ENCODE assay signal across 25 cellular contexts in genomic region chr3:68139897-68140296, GRCh38.
"Had no signal": no experiment of that assay in that cellular context is flagged by ENCODE, and none has a peak within 500 bp of the region (broad histone marks: within the 10 kb centered on the region; RNA-seq: fewer than 3 reads in every experiment).

No MANE protein-coding gene starts in this region.

- H3K36me3 ChIP-seq: colonic mucosa, esophagus muscularis mucosa, esophagus squamous epithelium, gastrocnemius medialis, gastroesophageal sphincter, heart left ventricle, heart right ventricle had no signal

- H3K9me3 ChIP-seq: colonic mucosa, esophagus muscularis mucosa, esophagus squamous epithelium, gastrocnemius medialis, gastroesophageal sphincter, heart left ventricle, heart right ventricle had no signal

- H3K27me3 ChIP-seq: colonic mucosa, dorsolateral prefrontal cortex, esophagus muscularis mucosa, esophagus squamous epithelium, foreskin keratinocyte, gastrocnemius medialis, gastroesophageal sphincter, heart left ventricle had no signal

- H3K27ac ChIP-seq: colonic mucosa, coronary artery, dorsolateral prefrontal cortex, epithelial cell of prostate, esophagus muscularis mucosa, esophagus squamous epithelium, foreskin keratinocyte, gastrocnemius medialis, gastroesophageal sphincter, heart left ventricle, heart right ventricle had no signal

- H3K4me3 Mint-ChIP-seq: dendritic cell treated with granulocyte-macrophage colony-stimulating factor and Interleukin-4, amounts not matched to agents 40 ng/mL and 50 ng/mL, for 4 days; effector memory CD8-positive, alpha-beta T cell; endodermal cell had no signal

- H3K4me1 ChIP-seq: colonic mucosa, esophagus muscularis mucosa, esophagus squamous epithelium, foreskin keratinocyte, gastrocnemius medialis, gastroesophageal sphincter, heart left ventricle, heart right ventricle had no signal

- H3K4me3 ChIP-seq: colonic mucosa, coronary artery, dorsolateral prefrontal cortex, esophagus muscularis mucosa, esophagus squamous epithelium, gastrocnemius medialis, gastroesophageal sphincter, heart left ventricle, heart right ventricle had no signal

- DNase-seq: colonic mucosa; cortex of kidney; dermis blood vessel endothelial cell; dorsolateral prefrontal cortex; effector CD4-positive, alpha-beta T cell; effector CD8-positive, alpha-beta T cell; effector memory CD4-positive, alpha-beta T cell; effector memory CD8-positive, alpha-beta T cell; endodermal cell; erythroblast; esophagus squamous epithelium; foreskin fibroblast; foreskin keratinocyte; foreskin melanocyte; gastrocnemius medialis; glutamatergic neuron; head of caudate nucleus; heart left ventricle; heart right ventricle had no signal

- ATAC-seq: effector memory CD8-positive, alpha-beta T cell; esophagus mucosa; foreskin keratinocyte; gastrocnemius medialis; gastroesophageal sphincter; heart left ventricle; heart right ventricle had no signal

- H3K27ac Mint-ChIP-seq: dendritic cell treated with granulocyte-macrophage colony-stimulating factor and Interleukin-4, amounts not matched to agents 40 ng/mL and 50 ng/mL, for 4 days; effector memory CD8-positive, alpha-beta T cell; endodermal cell had no signal

- H3K9me3 Mint-ChIP-seq: dendritic cell treated with granulocyte-macrophage colony-stimulating factor and Interleukin-4, amounts not matched to agents 40 ng/mL and 50 ng/mL, for 4 days; effector memory CD8-positive, alpha-beta T cell; endodermal cell had no signal
